18 cellular contexts compared by ENCODE assay signal in genomic region chr2:88746929-88747490, GRCh38.
"Had no signal": no experiment of that assay in that cellular context is flagged by ENCODE, and none has a peak within 500 bp of the region (broad histone marks: within the 10 kb centered on the region; RNA-seq: fewer than 3 reads in every experiment).

No MANE protein-coding gene starts in this region.

- H3K36me3 ChIP-seq: uterus had no signal

- H2AFZ ChIP-seq: parathyroid adenoma had no signal

- H3K9ac ChIP-seq: parathyroid adenoma had no signal

- H3K27me3 ChIP-seq: cardiac muscle cell, gastrocnemius medialis, thyroid gland, uterus had no signal

- H3K4me3 ChIP-seq: cardiac muscle cell, gastrocnemius medialis, thyroid gland, uterus had no signal

- H3K79me2 ChIP-seq: parathyroid adenoma had no signal

- H3K27me3 Mint-ChIP-seq: activated CD4-positive, alpha-beta memory T cell treated with anti-CD3 and anti-CD28 coated beads for 36 hours; activated T-helper 17 cell treated with anti-CD3 and anti-CD28 coated beads, Interleukin-2, amount 50 U/mL, for 72 hours; dendritic cell treated with granulocyte-macrophage colony-stimulating factor and Interleukin-4, amounts not matched to agents 40 ng/mL and 50 ng/mL, for 4 days had no signal

- DNase-seq: activated CD4-positive, alpha-beta memory T cell treated with anti-CD3 and anti-CD28 coated beads for 36 hours; amniotic stem cell; effector CD8-positive, alpha-beta T cell; gastrocnemius medialis; head of caudate nucleus; left ventricle myocardium superior; mesenchymal stem cell; natural killer cell; stimulated activated CD4-positive, alpha-beta T cell treated with anti-CD3 and anti-CD28 coated beads, Interleukin-4, amount 100 ng/mL, for 24 hours; thyroid gland; uterus had no signal

- H3K9me3 ChIP-seq: gastrocnemius medialis, thyroid gland, uterus had no signal

- ATAC-seq: activated naive CD4-positive, alpha-beta T cell treated with anti-CD3 and anti-CD28 coated beads, Interleukin-2, amount 50 U/mL, for 72 hours; activated T-helper 17 cell treated with anti-CD3 and anti-CD28 coated beads, Interleukin-2, amount 50 U/mL, for 72 hours; gastrocnemius medialis; left ventricle myocardium superior; natural killer cell; sciatic nerve; stimulated activated effector memory CD8-positive, alpha-beta T cell treated with anti-CD3 and anti-CD28 coated beads, Interleukin-12 subunit alpha, Interleukin-12 subunit beta, amount 100 ng/mL, for 72 hours had no signal

- H3K4me3 Mint-ChIP-seq: activated CD4-positive, alpha-beta memory T cell treated with anti-CD3 and anti-CD28 coated beads for 36 hours; activated T-helper 17 cell treated with anti-CD3 and anti-CD28 coated beads, Interleukin-2, amount 50 U/mL, for 72 hours; dendritic cell treated with granulocyte-macrophage colony-stimulating factor and Interleukin-4, amounts not matched to agents 40 ng/mL and 50 ng/mL, for 4 days; natural killer cell; stimulated activated effector memory CD8-positive, alpha-beta T cell treated with anti-CD3 and anti-CD28 coated beads, Interleukin-12 subunit alpha, Interleukin-12 subunit beta, amount 100 ng/mL, for 72 hours had no signal

- H3K27ac ChIP-seq: cardiac muscle cell, gastrocnemius medialis, parathyroid adenoma, thyroid gland, uterus had no signal

- H3K4me1 ChIP-seq: gastrocnemius medialis, parathyroid adenoma, thyroid gland, uterus had no signal

- H3K27ac Mint-ChIP-seq: activated CD4-positive, alpha-beta memory T cell treated with anti-CD3 and anti-CD28 coated beads for 36 hours; activated T-helper 17 cell treated with anti-CD3 and anti-CD28 coated beads, Interleukin-2, amount 50 U/mL, for 72 hours; dendritic cell treated with granulocyte-macrophage colony-stimulating factor and Interleukin-4, amounts not matched to agents 40 ng/mL and 50 ng/mL, for 4 days; natural killer cell; stimulated activated effector memory CD8-positive, alpha-beta T cell treated with anti-CD3 and anti-CD28 coated beads, Interleukin-12 subunit alpha, Interleukin-12 subunit beta, amount 100 ng/mL, for 72 hours had no signal
